11 cellular contexts compared by ENCODE assay signal in the genomic region with DNA sequence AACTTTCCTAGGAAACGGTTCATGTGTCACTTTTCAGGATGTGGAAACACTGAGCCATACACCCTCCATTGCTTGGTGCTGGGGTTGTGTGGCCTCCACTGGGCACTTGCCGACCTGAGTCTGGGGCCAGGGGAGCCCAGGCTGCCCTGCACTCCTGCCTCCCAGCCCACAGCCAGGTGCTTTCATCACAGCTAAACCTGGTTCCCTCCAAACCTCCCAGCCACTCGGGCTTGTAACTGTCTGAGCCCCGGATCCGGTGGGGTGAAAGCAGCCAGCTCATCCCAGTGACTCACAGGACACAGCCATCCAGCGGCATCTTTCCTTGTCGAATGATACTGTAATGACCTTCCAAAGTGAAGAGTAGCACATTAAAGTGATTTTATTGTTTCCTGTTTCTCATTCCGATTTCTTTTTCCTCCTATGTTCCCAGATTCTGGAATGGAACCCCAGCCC. TPM values are rescaled to one million over a fixed set of nuclear protein-coding genes. Genes with fewer than 3 reads are reported as not detected.
DNase-seq lines count a peak whose midpoint lies in the region; ATAC-seq and TF ChIP-seq lines count a peak whose summit lies in the region.
"Had no signal": no experiment of that assay in that cellular context is flagged by ENCODE, and none has a peak within 500 bp of the region (broad histone marks: within the 10 kb centered on the region; RNA-seq: fewer than 3 reads in every experiment).

No MANE protein-coding gene starts in this region.

- intact Hi-C loops in sciatic nerve (cut with DNase I): no loop called here

- no peak for TF ChIP-seq CTCF in endodermal cell (conservative IDR thresholded peaks at IDR 0.05)

- H3K9me3 ChIP-seq in MG63 (no peaks in the 10 kb centered on the region), endodermal cell (ENCODE audit: control insufficient read depth, low read length) (no peaks in the 10 kb centered on the region)

- H3K36me3 Mint-ChIP-seq in endodermal cell (ENCODE audit: low read depth): peaks cover 72% of the 10 kb centered on the region

- H3K4me3 ChIP-seq in MG63 (no peak overlapping the region), endodermal cell (ENCODE audit: low read length) (no peak overlapping the region)
- H3K4me3 ChIP-seq: GM12878 had no signal

- peak; percentile 6 for ATAC-seq in sciatic nerve
- no peak for ATAC-seq in HG03135 (IDR thresholded peaks at IDR 0.05; ENCODE audit: unreplicated experiment)
- ATAC-seq: GM12878 had no signal

- H3K4me1 Mint-ChIP-seq in endodermal cell: peaks cover 30% of the 10 kb centered on the region

- peak; percentile 84 for DNase-seq in GM03348 (ENCODE audit: low spot score)
- peak; percentile 68 for DNase-seq in MG63
- no peak for DNase-seq in endodermal cell
- DNase-seq in sciatic nerve (ENCODE audit: low spot score): peak; percentile 54
- no peak for DNase-seq in UCSD-AML1 (lab: John Stamatoyannopoulos, UW; ENCODE audit: unreplicated experiment)
- DNase-seq in NCI-H2196 (lab: John Stamatoyannopoulos, UW; ENCODE audit: unreplicated experiment): no peak
- DNase-seq: Karpas-422 had no signal

- H3K4me1 ChIP-seq in endodermal cell (ENCODE audit: control insufficient read depth, insufficient read depth, low read length): peaks cover 13% of the 10 kb centered on the region

- H3K9me3 Mint-ChIP-seq in endodermal cell: no peaks in the 10 kb centered on the region

- H3K27me3 ChIP-seq in MG63 (no peaks in the 10 kb centered on the region), endodermal cell (ENCODE audit: control insufficient read depth, insufficient read depth, low read length, poor library complexity, severe bottlenecking) (no peaks in the 10 kb centered on the region)

- peak overlapping the region; percentile 81 for H3K27ac Mint-ChIP-seq in endodermal cell

- H3K36me3 ChIP-seq in MG63: peaks cover 77% of the 10 kb centered on the region
- peaks cover 69% of the 10 kb centered on the region for H3K36me3 ChIP-seq in endodermal cell (ENCODE audit: control insufficient read depth, insufficient read depth, low read length)

- peak overlapping the region; percentile 64 for H3K27ac ChIP-seq in endodermal cell (ENCODE audit: low read depth, low read length)

- no peak overlapping the region for H3K4me3 Mint-ChIP-seq in endodermal cell

- H3K27me3 Mint-ChIP-seq in endodermal cell (ENCODE audit: insufficient read depth): no peaks in the 10 kb centered on the region

- H3K9ac ChIP-seq in endodermal cell (ENCODE audit: extremely low read depth, low read length, poor library complexity, severe bottlenecking): no peak overlapping the region

- WGBS in endodermal cell (ENCODE audit: insufficient coverage in 1 of 2, insufficient read length in 1 of 2), 2 experiments: 92 to 96% methylated on average over 6 to 8 of the region's 8 CpGs

RNA-seq across cellular contexts. Expression of a gene that starts 19.8 kb away (rescaled TPM):
- total RNA-seq in MG63 (2014; rRNA removed; shearing (Covaris generic); ENCODE audit: low replicate concordance): 120 and 208 TPM in 2 replicates
- total RNA-seq in endodermal cell (100 to 1,000 TPM; 233 to 275 TPM), sciatic nerve (118 TPM)
- 183 TPM for polyA plus RNA-seq in endodermal cell (2013, experiment 1 of 2)
- 179 TPM for polyA plus RNA-seq in endodermal cell (2013, experiment 2 of 2)

RNA-seq across cellular contexts. Expression of a gene that starts 33.2 kb away (rescaled TPM):
- not detected in 2 replicates for total RNA-seq in MG63 (2014; rRNA removed; shearing (Covaris generic); ENCODE audit: low replicate concordance)
- total RNA-seq in endodermal cell: not detected
- polyA plus RNA-seq in endodermal cell (2013, experiment 1 of 2): not detected
- not detected for polyA plus RNA-seq in endodermal cell (2013, experiment 2 of 2)
- not detected for total RNA-seq in sciatic nerve
- total RNA-seq: GM12878, lower leg skin, urinary bladder had no signal
- polyA plus RNA-seq: GM12878, urinary bladder had no signal

RNA-seq across cellular contexts. Expression of a gene that starts 51.3 kb away (rescaled TPM):
- 45.8 and 53.1 TPM in 2 replicates for total RNA-seq in MG63 (2014; rRNA removed; shearing (Covaris generic); ENCODE audit: low replicate concordance)
- total RNA-seq in endodermal cell (10 to 100 TPM; 47.6 to 48.2 TPM), sciatic nerve (45.4 TPM)
- 18.2 TPM for polyA plus RNA-seq in endodermal cell (2013, experiment 1 of 2)
- 19.4 TPM for polyA plus RNA-seq in endodermal cell (2013, experiment 2 of 2)

RNA-seq across cellular contexts. Expression of a gene that starts 51.5 kb away (rescaled TPM):
- 9.3 and 16.7 TPM in 2 replicates for total RNA-seq in MG63 (2014; rRNA removed; shearing (Covaris generic); ENCODE audit: low replicate concordance)
- total RNA-seq in endodermal cell (10 to 100 TPM; 10.9 to 14.0 TPM), sciatic nerve (8.1 TPM)
- 9.9 TPM for polyA plus RNA-seq in endodermal cell (2013, experiment 1 of 2)
- 7.7 TPM for polyA plus RNA-seq in endodermal cell (2013, experiment 2 of 2)

Comparison
In these comparisons a context has a peak if more than half of its experiments do, and no peak if none do; other contexts are left out.
1. DNase-seq: peak in GM03348 (single experiment), MG63 (single experiment) and sciatic nerve (single experiment); none in endodermal cell (single experiment), UCSD-AML1 (single experiment) and NCI-H2196 (single experiment).